9 cellular contexts compared by ENCODE assay signal in the genomic region with DNA sequence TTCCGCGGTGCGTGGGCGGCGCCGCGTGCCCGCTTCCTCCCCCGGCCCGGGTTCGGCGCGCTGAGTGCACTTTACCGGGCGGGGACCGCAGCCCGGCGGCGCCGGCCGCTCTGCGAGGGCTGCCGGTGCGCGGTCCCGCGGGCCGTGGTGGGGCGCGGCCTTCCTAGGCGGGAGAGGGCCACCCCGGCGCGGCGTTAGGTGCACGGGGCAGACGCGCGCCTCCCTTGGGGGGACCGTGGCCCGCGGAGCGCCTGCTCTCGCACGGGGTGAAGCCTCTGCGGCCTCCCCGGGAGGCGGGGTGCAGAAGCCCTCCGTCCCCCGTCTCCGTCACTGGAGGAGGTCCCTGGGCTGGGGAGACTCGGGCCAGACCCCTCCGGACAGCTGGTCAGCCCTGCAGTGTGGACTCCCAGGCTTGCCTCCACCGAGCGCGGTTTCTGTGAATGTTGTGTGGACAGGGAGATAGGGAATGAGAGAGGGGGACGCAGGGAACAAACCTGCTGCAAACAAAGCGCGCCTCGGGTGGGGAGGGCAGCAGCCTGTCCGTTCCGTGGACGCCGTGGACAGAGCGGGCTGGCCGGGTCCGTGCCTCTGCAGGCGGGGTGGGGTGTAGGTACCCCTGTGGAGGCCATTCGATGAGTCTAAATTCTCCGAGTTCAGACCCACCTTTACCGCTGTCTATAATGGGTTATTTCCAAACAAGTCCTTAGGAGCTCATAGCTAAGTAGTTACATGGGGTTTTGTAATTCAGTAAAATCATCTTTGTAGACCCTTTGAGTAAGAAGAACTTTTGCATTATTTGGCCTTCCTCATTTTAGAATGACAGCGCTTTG. TPM values are rescaled to one million over a fixed set of nuclear protein-coding genes. Genes with fewer than 3 reads are reported as not detected.
DNase-seq lines count a peak whose midpoint lies in the region; ATAC-seq, FAIRE-seq and TF ChIP-seq lines count a peak whose summit lies in the region.
"Had no signal": no experiment of that assay in that cellular context is flagged by ENCODE, and none has a peak within 500 bp of the region (broad histone marks: within the 10 kb centered on the region; RNA-seq: fewer than 3 reads in every experiment).

No MANE protein-coding gene starts in this region.

- DNase-seq in NCI-H748 (lab: John Stamatoyannopoulos, UW; ENCODE audit: unreplicated experiment) (peak; percentile 65), NCI-H748 treated with DMSO at 0.1 percent for 48 hours (lab: John Stamatoyannopoulos, UW) (no peak), HCEC 1CT (peak; percentile 16), NB4 (ENCODE audit: low read depth) (peak; percentile 43), bronchial epithelial cell (ENCODE audit: low read depth) (no peak), HepG2 (ENCODE audit: low spot score) (no peak), T-helper 9 cell (no peak)

- peaks cover 5% of the 10 kb centered on the region for H3K36me3 ChIP-seq in bronchial epithelial cell (ENCODE audit: control insufficient read depth, insufficient read depth, low read length)
- H3K36me3 ChIP-seq in HepG2 (replicated peaks in 1 of 2; ENCODE audit: control insufficient read depth in 1 of 2, insufficient read depth in 2 of 2, low read length in 2 of 2), result peaks cover 5 to 10% of the 10 kb centered on the region in 2 experiments; a peak in 4 of 5 replicates
- peaks cover 3% of the 10 kb centered on the region for H3K36me3 ChIP-seq in thymus (ENCODE audit: control insufficient read depth, insufficient read depth)

- TF ChIP-seq EP300 in HepG2 (IDR thresholded peaks at IDR 0.05; ENCODE audit: low read depth in 2 of 2, low read length in 2 of 2) (no peak), HepG2 (CRISPR knock-in tag; IDR thresholded peaks at IDR 0.05; ENCODE audit: borderline replicate concordance) (peak; percentile 22; the same call in 1 of the 2 replicates)

- H3K9me3 ChIP-seq in HepG2 (ENCODE audit: low read length) (no peaks in the 10 kb centered on the region), thymus (ENCODE audit: control insufficient read depth) (peaks cover 3% of the 10 kb centered on the region)

- H3K9ac ChIP-seq in HepG2 (ENCODE audit: insufficient read depth, low read depth, low read length), result peak overlapping the region; percentile 76

- WGBS in HepG2 (ENCODE audit: low lambda C conversion rate), result 2% methylated on average over 40 of the region's 72 CpGs
- WGBS in thymus, result 3% methylated on average over 72 of the region's 72 CpGs

- intact Hi-C loops in HepG2 (cut with micrococcal nuclease; ENCODE audit: unreplicated experiment), result loop anchor here (1.0 to 5.0 kb wide), 2 partner anchors 14 to 35 kb away; partner anchors contain the start of gene FN3KRP

- POLR2A ChIA-PET in HepG2 (lab: Yijun Ruan, JAX), result interaction anchor here (1.2 to 1.3 kb wide), 3 partner anchors 14 to 36 kb away, joined by 3 to 6 read pairs (median 5); partner anchors contain the start of genes FN3K and FN3KRP

- H4K20me1 ChIP-seq in HepG2 (ENCODE audit: insufficient read depth, low read length), result no peaks in the 10 kb centered on the region

- TF ChIP-seq POLR2A in NB4 (IDR thresholded peaks at IDR 0.05; ENCODE audit: extremely low read depth, insufficient read length) (no peak), HepG2 (IDR thresholded peaks at IDR 0.05; ENCODE audit: insufficient read depth in 1 of 2, low read depth in 2 of 2, low read length in 2 of 2) (no peak; a peak in 1 of 4 replicates)

- peaks cover 22% of the 10 kb centered on the region for H3K4me1 ChIP-seq in HepG2 (ENCODE audit: insufficient read depth, low read length)
- peaks cover 4% of the 10 kb centered on the region for H3K4me1 ChIP-seq in thymus (ENCODE audit: control insufficient read depth, insufficient read depth, low read length)

- CTCF ChIA-PET in HepG2 (lab: Yijun Ruan, JAX; ENCODE audit: low intra/inter-chr PET ratio, low total read pairs), result no interaction called here

- in situ Hi-C loops in HepG2 (cut with HindIII; ENCODE audit: extremely low pct_ligation_motif_present, low pct_unique_long_range_greater_than_20kb), result loop anchor here (5.0 kb wide), 1 partner anchor 35 kb away; the partner anchor contains the start of gene FN3KRP

- H3K27me3 ChIP-seq in bronchial epithelial cell (ENCODE audit: control insufficient read depth, insufficient read depth, low read length) (no peaks in the 10 kb centered on the region), HepG2 (ENCODE audit: control insufficient read depth in 1 of 2, insufficient read depth in 2 of 2, low read length in 2 of 2) (no peaks in the 10 kb centered on the region; a peak in 1 of 5 replicates), thymus (ENCODE audit: control insufficient read depth, insufficient read depth) (no peaks in the 10 kb centered on the region)

- H3K27ac ChIP-seq in HepG2 (ENCODE audit: extremely low read length, insufficient read depth, low read length), result peak overlapping the region; percentile 84
- H3K27ac ChIP-seq in thymus (ENCODE audit: low read depth), result peak overlapping the region; percentile 76

- ATAC-seq in HepG2, result peak; percentile 50

- TF ChIP-seq CTCF in NB4 (IDR thresholded peaks at IDR 0.05; ENCODE audit: low read depth, low read length), result no peak
- no peak for TF ChIP-seq CTCF in bronchial epithelial cell (IDR thresholded peaks at IDR 0.05; ENCODE audit: insufficient read depth, low read length, severe bottlenecking)
- TF ChIP-seq CTCF in HepG2 (CRISPR knock-in tag; IDR thresholded peaks at IDR 0.05), result no peak

- no TSS peak for BruUV-seq in HepG2 (replicated peaks; lab: Mats Ljungman, UMichigan)

- peaks cover 14% of the 10 kb centered on the region for H3K79me2 ChIP-seq in HepG2 (ENCODE audit: insufficient read depth, low read length)

- FAIRE-seq in bronchial epithelial cell (lab: Jason Lieb, UNC) (no peak), HepG2 (lab: Jason Lieb, UNC) (no peak)
- FAIRE-seq: G401.6 had no signal

- TF ChIP-seq RAD21 in HepG2 (CRISPR knock-in tag; IDR thresholded peaks at IDR 0.05), result 0 out of 2 replicates have a peak, but pooled peaks have one; percentile 8

- H3K4me2 ChIP-seq in HepG2 (ENCODE audit: low read depth, low read length), result peak overlapping the region; percentile 75

- H3K4me3 ChIP-seq in NB4 (ENCODE audit: low read depth, low read length) (peak overlapping the region; percentile 69), bronchial epithelial cell (ENCODE audit: low read depth, low read length) (peak overlapping the region; percentile 80), HepG2 (replicated peaks in 1 of 3; ENCODE audit: insufficient read depth in 1 of 3, low read depth in 2 of 3, low read length in 3 of 3) (peak overlapping the region; percentile 73 to 98 (median 95)), thymus (ENCODE audit: low read length) (peak overlapping the region; percentile 91)

- H2AFZ ChIP-seq in HepG2 (ENCODE audit: low read length), result no peak overlapping the region

RNA-seq across cellular contexts. Expression of gene TBCD, which starts 0.7 kb away (rescaled TPM):
- total RNA-seq in bronchial epithelial cell (22.6 and 23.3 TPM in 2 replicates), HepG2 (2016; rRNA removed; fragmentation: Illumina TruSeq; extraction: Trizol) (33.9 and 49.6 TPM in 2 replicates)
- 98.6 and 103 TPM in 2 replicates for total RNA-seq in HepG2 (2016; cell fraction: cytosol; rRNA removed; fragmentation: Illumina TruSeq; extraction: Trizol; ENCODE audit: low read depth)
- 32.6 and 40.4 TPM in 2 replicates for total RNA-seq in HepG2 (2016; cell fraction: insoluble cytoplasmic fraction; rRNA removed; fragmentation: Illumina TruSeq; extraction: Trizol)
- 28.6 and 30.6 TPM in 2 replicates for total RNA-seq in HepG2 (2016; cell fraction: membrane; rRNA removed; fragmentation: Illumina TruSeq; extraction: Trizol)
- 44.9 and 51.2 TPM in 2 replicates for total RNA-seq in HepG2 (2016; cell fraction: nucleus; rRNA removed; fragmentation: Illumina TruSeq; extraction: Trizol)
- polyA plus RNA-seq in HepG2 (2011; rRNA removed) (54.8 and 58.7 TPM in 2 replicates), thymus (292 TPM)
- 29.1 and 46.9 TPM in 2 replicates for polyA plus RNA-seq in HepG2 (2011; cell fraction: cytosol; rRNA removed)
- polyA plus RNA-seq in HepG2 (2011; cell fraction: nucleus; rRNA removed), result 327 and 449 TPM in 2 replicates
- polyA plus RNA-seq in HepG2 (2012), result 37.3 and 41.7 TPM in 2 replicates
- 3.7 and 4.9 TPM in 2 replicates for polyA plus RNA-seq in HepG2 (2016; cell fraction: cytosol; fragmentation: Illumina TruSeq; extraction: Trizol; ENCODE audit: low read depth)
- polyA plus RNA-seq in HepG2 (2016; cell fraction: insoluble cytoplasmic fraction; fragmentation: Illumina TruSeq; extraction: Trizol; ENCODE audit: low read depth), result 39.7 and 51.2 TPM in 2 replicates
- 5.6 and 6.8 TPM in 2 replicates for polyA plus RNA-seq in HepG2 (2016; cell fraction: membrane; fragmentation: Illumina TruSeq; extraction: Trizol; ENCODE audit: low read depth)
- polyA plus RNA-seq in HepG2 (2016; cell fraction: nucleus; fragmentation: Illumina TruSeq; extraction: Trizol; ENCODE audit: insufficient read depth, low read depth), result 140 and 151 TPM in 2 replicates
- polyA minus RNA-seq in HepG2 (2011; rRNA and poly(A)+ RNA removed; ENCODE audit: low replicate concordance), result 67.0 and 125 TPM in 2 replicates
- 38.0 and 45.2 TPM in 2 replicates for polyA minus RNA-seq in HepG2 (2011; cell fraction: cytosol; rRNA and poly(A)+ RNA removed)
- polyA minus RNA-seq in HepG2 (2011; cell fraction: nucleus; rRNA and poly(A)+ RNA removed), result 51.1 and 51.6 TPM in 2 replicates

RNA-seq across cellular contexts. Expression of gene FN3K, which starts 17.2 kb away (rescaled TPM):
- total RNA-seq in bronchial epithelial cell, result 3.7 and 4.5 TPM in 2 replicates
- 12.2 and 22.0 TPM in 2 replicates for total RNA-seq in HepG2 (2016; rRNA removed; fragmentation: Illumina TruSeq; extraction: Trizol)
- 9.6 and 10.3 TPM in 2 replicates for total RNA-seq in HepG2 (2016; cell fraction: cytosol; rRNA removed; fragmentation: Illumina TruSeq; extraction: Trizol; ENCODE audit: low read depth)
- 12.7 and 23.9 TPM in 2 replicates for total RNA-seq in HepG2 (2016; cell fraction: insoluble cytoplasmic fraction; rRNA removed; fragmentation: Illumina TruSeq; extraction: Trizol)
- total RNA-seq in HepG2 (2016; cell fraction: membrane; rRNA removed; fragmentation: Illumina TruSeq; extraction: Trizol), result 17.0 and 17.4 TPM in 2 replicates
- 29.1 and 32.3 TPM in 2 replicates for total RNA-seq in HepG2 (2016; cell fraction: nucleus; rRNA removed; fragmentation: Illumina TruSeq; extraction: Trizol)
- 3.5 and 5.7 TPM in 2 replicates for polyA plus RNA-seq in HepG2 (2011; rRNA removed)
- polyA plus RNA-seq in HepG2 (2011; cell fraction: cytosol; rRNA removed), result 1.9 and 2.0 TPM in 2 replicates
- 27.8 and 27.9 TPM in 2 replicates for polyA plus RNA-seq in HepG2 (2011; cell fraction: nucleus; rRNA removed)
- polyA plus RNA-seq in HepG2 (2012), result 48.6 and 58.1 TPM in 2 replicates
- polyA plus RNA-seq in HepG2 (2016; cell fraction: cytosol; fragmentation: Illumina TruSeq; extraction: Trizol; ENCODE audit: low read depth), result 21.3 and 21.5 TPM in 2 replicates
- polyA plus RNA-seq in HepG2 (2016; cell fraction: insoluble cytoplasmic fraction; fragmentation: Illumina TruSeq; extraction: Trizol; ENCODE audit: low read depth), result 52.3 and 61.0 TPM in 2 replicates
- polyA plus RNA-seq in HepG2 (2016; cell fraction: membrane; fragmentation: Illumina TruSeq; extraction: Trizol; ENCODE audit: low read depth), result 23.7 and 26.9 TPM in 2 replicates
- 78.1 and 80.9 TPM in 2 replicates for polyA plus RNA-seq in HepG2 (2016; cell fraction: nucleus; fragmentation: Illumina TruSeq; extraction: Trizol; ENCODE audit: insufficient read depth, low read depth)
- polyA minus RNA-seq in HepG2 (2011; rRNA and poly(A)+ RNA removed; ENCODE audit: low replicate concordance), result 1.6 and 9.2 TPM in 2 replicates
- polyA minus RNA-seq in HepG2 (2011; cell fraction: cytosol; rRNA and poly(A)+ RNA removed), result 17.1 and 26.0 TPM in 2 replicates
- 24.3 and 29.1 TPM in 2 replicates for polyA minus RNA-seq in HepG2 (2011; cell fraction: nucleus; rRNA and poly(A)+ RNA removed)
- 1.5 TPM for polyA plus RNA-seq in thymus

RNA-seq across cellular contexts. Expression of gene FN3KRP, which starts 36.1 kb away (rescaled TPM):
- total RNA-seq in bronchial epithelial cell, result 21.3 and 23.9 TPM in 2 replicates
- total RNA-seq in HepG2 (2016; rRNA removed; fragmentation: Illumina TruSeq; extraction: Trizol), result 28.2 and 36.1 TPM in 2 replicates
- total RNA-seq in HepG2 (2016; cell fraction: cytosol; rRNA removed; fragmentation: Illumina TruSeq; extraction: Trizol; ENCODE audit: low read depth), result 5.3 and 7.1 TPM in 2 replicates
- 27.6 and 34.8 TPM in 2 replicates for total RNA-seq in HepG2 (2016; cell fraction: insoluble cytoplasmic fraction; rRNA removed; fragmentation: Illumina TruSeq; extraction: Trizol)
- 17.5 and 18.4 TPM in 2 replicates for total RNA-seq in HepG2 (2016; cell fraction: membrane; rRNA removed; fragmentation: Illumina TruSeq; extraction: Trizol)
- 16.5 and 21.0 TPM in 2 replicates for total RNA-seq in HepG2 (2016; cell fraction: nucleus; rRNA removed; fragmentation: Illumina TruSeq; extraction: Trizol)
- 22.1 and 22.4 TPM in 2 replicates for polyA plus RNA-seq in HepG2 (2011; rRNA removed)
- polyA plus RNA-seq in HepG2 (2011; cell fraction: cytosol; rRNA removed), result 17.7 and 18.3 TPM in 2 replicates
- polyA plus RNA-seq in HepG2 (2011; cell fraction: nucleus; rRNA removed), result 34.0 and 36.3 TPM in 2 replicates
- polyA plus RNA-seq in HepG2 (2012), result 27.4 and 37.9 TPM in 2 replicates
- polyA plus RNA-seq in HepG2 (2016; cell fraction: cytosol; fragmentation: Illumina TruSeq; extraction: Trizol; ENCODE audit: low read depth), result 6.9 and 7.2 TPM in 2 replicates
- 54.4 and 62.2 TPM in 2 replicates for polyA plus RNA-seq in HepG2 (2016; cell fraction: insoluble cytoplasmic fraction; fragmentation: Illumina TruSeq; extraction: Trizol; ENCODE audit: low read depth)
- 14.4 and 14.9 TPM in 2 replicates for polyA plus RNA-seq in HepG2 (2016; cell fraction: membrane; fragmentation: Illumina TruSeq; extraction: Trizol; ENCODE audit: low read depth)
- polyA plus RNA-seq in HepG2 (2016; cell fraction: nucleus; fragmentation: Illumina TruSeq; extraction: Trizol; ENCODE audit: insufficient read depth, low read depth), result 57.5 and 59.5 TPM in 2 replicates
- 13.3 and 23.3 TPM in 2 replicates for polyA minus RNA-seq in HepG2 (2011; rRNA and poly(A)+ RNA removed; ENCODE audit: low replicate concordance)
- polyA minus RNA-seq in HepG2 (2011; cell fraction: cytosol; rRNA and poly(A)+ RNA removed), result 11.0 and 11.2 TPM in 2 replicates
- polyA minus RNA-seq in HepG2 (2011; cell fraction: nucleus; rRNA and poly(A)+ RNA removed), result 9.8 and 12.2 TPM in 2 replicates
- polyA plus RNA-seq in thymus, result 37.6 TPM

RNA-seq across cellular contexts. Expression of gene RAB40B, which starts 54.1 kb away (rescaled TPM):
- 3.4 and 4.9 TPM in 2 replicates for total RNA-seq in bronchial epithelial cell
- total RNA-seq in HepG2 (2016; rRNA removed; fragmentation: Illumina TruSeq; extraction: Trizol), result 4.4 and 6.2 TPM in 2 replicates
- total RNA-seq in HepG2 (2016; cell fraction: cytosol; rRNA removed; fragmentation: Illumina TruSeq; extraction: Trizol; ENCODE audit: low read depth), result 8.6 and 11.9 TPM in 2 replicates
- 6.2 and 7.4 TPM in 2 replicates for total RNA-seq in HepG2 (2016; cell fraction: insoluble cytoplasmic fraction; rRNA removed; fragmentation: Illumina TruSeq; extraction: Trizol)
- 18.5 and 22.6 TPM in 2 replicates for total RNA-seq in HepG2 (2016; cell fraction: membrane; rRNA removed; fragmentation: Illumina TruSeq; extraction: Trizol)
- total RNA-seq in HepG2 (2016; cell fraction: nucleus; rRNA removed; fragmentation: Illumina TruSeq; extraction: Trizol), result 3.7 TPM in 2 replicates
- 6.5 and 7.2 TPM in 2 replicates for polyA plus RNA-seq in HepG2 (2011; rRNA removed)
- 5.7 and 9.9 TPM in 2 replicates for polyA plus RNA-seq in HepG2 (2011; cell fraction: cytosol; rRNA removed)
- 10.8 and 12.6 TPM in 2 replicates for polyA plus RNA-seq in HepG2 (2011; cell fraction: nucleus; rRNA removed)
- polyA plus RNA-seq in HepG2 (2012), result 6.2 and 7.3 TPM in 2 replicates
- 25.0 and 26.7 TPM in 2 replicates for polyA plus RNA-seq in HepG2 (2016; cell fraction: cytosol; fragmentation: Illumina TruSeq; extraction: Trizol; ENCODE audit: low read depth)
- 7.0 and 7.6 TPM in 2 replicates for polyA plus RNA-seq in HepG2 (2016; cell fraction: insoluble cytoplasmic fraction; fragmentation: Illumina TruSeq; extraction: Trizol; ENCODE audit: low read depth)
- 27.5 and 28.9 TPM in 2 replicates for polyA plus RNA-seq in HepG2 (2016; cell fraction: membrane; fragmentation: Illumina TruSeq; extraction: Trizol; ENCODE audit: low read depth)
- 8.7 and 12.0 TPM in 2 replicates for polyA plus RNA-seq in HepG2 (2016; cell fraction: nucleus; fragmentation: Illumina TruSeq; extraction: Trizol; ENCODE audit: insufficient read depth, low read depth)
- 3.1 and 8.9 TPM in 2 replicates for polyA minus RNA-seq in HepG2 (2011; rRNA and poly(A)+ RNA removed; ENCODE audit: low replicate concordance)
- 1.4 and 3.2 TPM in 2 replicates for polyA minus RNA-seq in HepG2 (2011; cell fraction: cytosol; rRNA and poly(A)+ RNA removed)
- polyA minus RNA-seq in HepG2 (2011; cell fraction: nucleus; rRNA and poly(A)+ RNA removed), result 2.7 TPM in 2 replicates
- polyA plus RNA-seq in thymus, result 8.4 TPM

Comparison
In these comparisons a context has a peak if more than half of its experiments do, and no peak if none do; other contexts are left out.
1. DNase-seq: peak in NCI-H748 (single experiment), HCEC 1CT (single experiment) and NB4 (single experiment); none in NCI-H748 treated with DMSO at 0.1 percent for 48 hours (single experiment), bronchial epithelial cell (single experiment), HepG2 (single experiment) and T-helper 9 cell (single experiment).
2. Peak in every context shown above with its lines, with median percentiles within 50 percentile points of each other: H3K4me3 ChIP-seq.